8 cellular contexts compared by ENCODE assay signal in the genomic region with DNA sequence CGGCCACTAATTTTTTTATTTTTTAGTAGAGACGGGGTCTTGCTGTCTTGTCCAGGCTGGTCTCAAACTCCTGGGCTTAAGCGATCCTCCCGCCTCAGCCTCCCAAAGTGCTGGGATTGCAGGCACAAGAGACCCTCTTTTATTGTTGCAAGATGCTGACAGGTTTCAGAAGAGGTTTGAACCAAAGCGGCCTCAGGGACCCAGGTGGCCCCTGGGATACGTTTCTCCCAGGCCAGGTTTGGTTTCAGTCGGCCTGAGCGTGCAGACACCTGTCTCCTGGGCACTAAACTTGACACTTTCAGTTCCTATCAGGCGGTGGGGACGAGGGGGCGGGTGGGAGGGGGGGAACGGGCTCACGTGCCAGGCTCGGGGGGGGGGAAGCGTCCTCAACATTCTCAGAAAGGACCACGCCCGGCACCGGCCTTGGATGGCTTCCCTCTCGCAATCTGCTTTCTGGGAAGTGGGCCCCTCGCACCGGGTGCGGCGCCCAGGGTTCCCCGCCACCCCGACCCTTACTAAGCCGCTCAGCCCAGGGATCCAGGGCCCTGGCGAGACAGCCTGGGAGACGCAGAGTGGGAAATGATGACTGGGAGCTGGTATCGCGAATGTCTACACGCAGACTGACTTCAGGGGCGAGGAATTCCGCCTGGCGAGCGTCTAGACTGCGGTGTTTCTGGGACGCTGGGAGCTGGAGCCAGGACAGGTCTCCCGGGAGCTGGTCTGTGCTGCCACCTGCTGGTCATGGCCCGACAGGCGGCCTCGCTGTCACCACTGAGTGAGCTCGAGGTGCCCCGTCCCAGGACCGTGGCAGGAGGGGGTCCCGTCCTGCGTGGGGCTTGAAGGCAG.
DNase-seq lines count a peak whose midpoint lies in the region; ATAC-seq and TF ChIP-seq lines count a peak whose summit lies in the region.

No MANE protein-coding gene starts in this region.

- intact Hi-C loops in dendritic cell treated with granulocyte-macrophage colony-stimulating factor and Interleukin-4, amounts not matched to agents 40 ng/mL and 50 ng/mL, for 4 days (cut with micrococcal nuclease): loop anchor here (1.0 to 10.0 kb wide), 4 partner anchors 26 to 336 kb away; no protein-coding TSS in a partner anchor
- intact Hi-C loops in lower leg skin (cut with DNase I; ENCODE audit: low total_unique reads): loop anchor here (2.0 kb wide), 1 partner anchor 136 kb away; no protein-coding TSS in a partner anchor

- H3K9me3 Mint-ChIP-seq in dendritic cell treated with granulocyte-macrophage colony-stimulating factor and Interleukin-4, amounts not matched to agents 40 ng/mL and 50 ng/mL, for 4 days: peaks cover 15% of the 10 kb centered on the region

- WGBS in lower leg skin, 2 donors: 12 to 22% methylated on average over 22 to 41 of the region's 46 CpGs

- H3K4me3 ChIP-seq in lower leg skin (ENCODE audit: low read depth, poor library complexity, severe bottlenecking): no peak overlapping the region

- H3K36me3 Mint-ChIP-seq in dendritic cell treated with granulocyte-macrophage colony-stimulating factor and Interleukin-4, amounts not matched to agents 40 ng/mL and 50 ng/mL, for 4 days (ENCODE audit: low read depth): peaks cover 14% of the 10 kb centered on the region

- DNase-seq in NCI-H2171 (lab: John Stamatoyannopoulos, UW): peak; percentile 76
- DNase-seq in activated CD4-positive, alpha-beta T cell treated with anti-CD3 and anti-CD28 coated beads, Interleukin-2, amount 50 U/mL, for 1 hour: peak; percentile 91
- peak; percentile 89 to 99 for DNase-seq in lower leg skin (ENCODE audit: low spot score in 2 of 2)
- peak; percentile 92 for DNase-seq in stimulated activated CD4-positive, alpha-beta T cell treated with anti-CD3 and anti-CD28 coated beads, Interleukin-4, amount 100 ng/mL, for 1 hour

- TF ChIP-seq CTCF in lower leg skin (IDR thresholded peaks at IDR 0.05): peak in 2 of 3 donors; percentile 95 to 98

- H3K27ac Mint-ChIP-seq in dendritic cell treated with granulocyte-macrophage colony-stimulating factor and Interleukin-4, amounts not matched to agents 40 ng/mL and 50 ng/mL, for 4 days: peak overlapping the region; percentile 81

- ATAC-seq in HG02588 (IDR thresholded peaks at IDR 0.05; ENCODE audit: unreplicated experiment): peak; percentile 34
- no peak for ATAC-seq in GM18519 (IDR thresholded peaks at IDR 0.05; ENCODE audit: low FRiP score, unreplicated experiment)

- H3K27me3 Mint-ChIP-seq in dendritic cell treated with granulocyte-macrophage colony-stimulating factor and Interleukin-4, amounts not matched to agents 40 ng/mL and 50 ng/mL, for 4 days: peaks cover 19% of the 10 kb centered on the region

- peaks cover 8% of the 10 kb centered on the region; the same call in 1 of the 2 replicates for H3K4me1 ChIP-seq in ES-I3 (ENCODE audit: insufficient read depth, low read length)

- peak overlapping the region; percentile 42; the same call in 1 of the 2 replicates for H3K9ac ChIP-seq in ES-I3 (ENCODE audit: low read depth, low read length)

- H3K4me3 Mint-ChIP-seq in dendritic cell treated with granulocyte-macrophage colony-stimulating factor and Interleukin-4, amounts not matched to agents 40 ng/mL and 50 ng/mL, for 4 days: peak overlapping the region; percentile 78

- H3K4me1 Mint-ChIP-seq in dendritic cell treated with granulocyte-macrophage colony-stimulating factor and Interleukin-4, amounts not matched to agents 40 ng/mL and 50 ng/mL, for 4 days (ENCODE audit: low read depth): peaks cover 49% of the 10 kb centered on the region

- H3K36me3 ChIP-seq in ES-I3 (ENCODE audit: insufficient read depth, low read length): no peaks in the 10 kb centered on the region

- TF ChIP-seq POLR2A in lower leg skin (IDR thresholded peaks at IDR 0.05): no peak

- H3K9me3 ChIP-seq in ES-I3 (ENCODE audit: control insufficient read depth, insufficient read depth, low read length): no peaks in the 10 kb centered on the region
